In genomic region chr1:42085596-42085995, GRCh38 we compare ENCODE assay signal across 18 cellular contexts.
DNase-seq lines count a peak whose midpoint lies in the region; ATAC-seq and TF ChIP-seq lines count a peak whose summit lies in the region.
"Had no signal": no experiment of that assay in that cellular context is flagged by ENCODE, and none has a peak within 500 bp of the region (broad histone marks: within the 10 kb centered on the region; RNA-seq: fewer than 3 reads in every experiment).

No MANE protein-coding gene starts in this region.

- no peak for DNase-seq in right cardiac atrium
- DNase-seq in Right ventricle myocardium inferior (ENCODE audit: missing footprints): no peak
- DNase-seq in adipocyte (ENCODE audit: low read depth): peak; percentile 57
- peak; percentile 19 for DNase-seq in iPS-NIHi11 (ENCODE audit: low spot score)
- no peak for DNase-seq in aorta
- DNase-seq in nucleus accumbens (lab: John Stamatoyannopoulos, UW): no peak
- DNase-seq in sigmoid colon: no peak
- no peak for DNase-seq in ureter (ENCODE audit: low spot score)
- DNase-seq: activated T-cell treated with anti-CD3 and anti-CD28 coated beads, Interleukin-2, amount 50 U/mL, for 24 hours; EL; naive B cell; NCI-H1417 treated with DMSO at 0.1 percent for 48 hours; NCI-H510A treated with DMSO at 0.1 percent for 48 hours had no signal

- ATAC-seq in right cardiac atrium: peak; percentile 52 to 66
- no peak for ATAC-seq in Right ventricle myocardium inferior
- ATAC-seq in aorta (ENCODE audit: low FRiP score): peak; percentile 36
- ATAC-seq: activated naive CD4-positive, alpha-beta T cell treated with anti-CD3 and anti-CD28 coated beads, Interleukin-2, amount 50 U/mL, for 72 hours; foreskin keratinocyte; K562 had no signal

- TF ChIP-seq CTCF in sigmoid colon (IDR thresholded peaks at IDR 0.05): no peak

- TF ChIP-seq EP300 in sigmoid colon (IDR thresholded peaks at IDR 0.05): no peak

- no peak overlapping the region for H3K9ac ChIP-seq in adipocyte (ENCODE audit: low read length)

- no peak for TF ChIP-seq POLR2A in sigmoid colon (IDR thresholded peaks at IDR 0.05)

- H3K9me3 ChIP-seq in right cardiac atrium (ENCODE audit: control insufficient read depth, low read length) (no peaks in the 10 kb centered on the region), adipocyte (ENCODE audit: control insufficient read depth, low read length) (peaks cover 13% of the 10 kb centered on the region), aorta (ENCODE audit: control insufficient read depth, low read length) (peaks cover 4% of the 10 kb centered on the region), sigmoid colon (peaks cover 0 to 7% (median 3%) of the 10 kb centered on the region in 4 donors)
- H3K9me3 ChIP-seq: vagina had no signal

- no peak overlapping the region for H3K27ac ChIP-seq in right cardiac atrium (ENCODE audit: low read length)
- H3K27ac ChIP-seq in aorta (ENCODE audit: low read depth in 1 of 2, low read length in 2 of 2): no peak overlapping the region
- no peak overlapping the region for H3K27ac ChIP-seq in sigmoid colon
- H3K27ac ChIP-seq: breast epithelium, foreskin keratinocyte, vagina had no signal

- WGBS in right cardiac atrium: 7% methylated on average over 1 of the region's 1 CpG
- 10 to 22% methylated on average over 1 of the region's 1 CpG for WGBS in aorta, 2 donors
- 39 to 40% methylated on average over 1 of the region's 1 CpG for WGBS in sigmoid colon, 2 donors

- H3K36me3 ChIP-seq in adipocyte (ENCODE audit: control insufficient read depth, insufficient read depth, low read length, severe bottlenecking) (no peaks in the 10 kb centered on the region), aorta (ENCODE audit: control insufficient read depth in 1 of 2, insufficient read depth in 2 of 2, low read length in 1 of 2) (no peaks in the 10 kb centered on the region), sigmoid colon (no peaks in the 10 kb centered on the region)
- H3K36me3 ChIP-seq: breast epithelium, vagina had no signal

- intact Hi-C loops in right cardiac atrium (cut with DNase I): no loop called here
- intact Hi-C loops in Right ventricle myocardium inferior (cut with DNase I): no loop called here
- intact Hi-C loops in aorta (cut with DNase I): no loop called here
- intact Hi-C loops in sigmoid colon (cut with DNase I): no loop called here

- H3K27me3 ChIP-seq in right cardiac atrium (ENCODE audit: control insufficient read depth, insufficient read depth) (no peaks in the 10 kb centered on the region), adipocyte (replicated peaks; ENCODE audit: control insufficient read depth, insufficient read depth, low read length) (no peaks in the 10 kb centered on the region), aorta (ENCODE audit: control insufficient read depth in 1 of 2, insufficient read depth in 2 of 2, low read length in 1 of 2) (no peaks in the 10 kb centered on the region), sigmoid colon (no peaks in the 10 kb centered on the region)
- H3K27me3 ChIP-seq: breast epithelium, vagina had no signal

- H3K4me1 ChIP-seq in right cardiac atrium (ENCODE audit: control insufficient read depth, insufficient read depth, low read length) (no peaks in the 10 kb centered on the region), adipocyte (ENCODE audit: control insufficient read depth, insufficient read depth, low read length) (peaks cover 13% of the 10 kb centered on the region), aorta (ENCODE audit: control insufficient read depth in 1 of 2, insufficient read depth in 2 of 2, low read length in 2 of 2) (no peaks in the 10 kb centered on the region), sigmoid colon (no peaks in the 10 kb centered on the region)
- H3K4me1 ChIP-seq: breast epithelium, foreskin keratinocyte, vagina had no signal

- H3K4me3 ChIP-seq in right cardiac atrium (ENCODE audit: low read length) (no peak overlapping the region), adipocyte (ENCODE audit: low read length) (no peak overlapping the region), aorta (ENCODE audit: low read length in 2 of 2) (no peak overlapping the region), sigmoid colon (no peak overlapping the region)
- H3K4me3 ChIP-seq: breast epithelium, K562, vagina had no signal

Comparison
In these comparisons a context has a peak if more than half of its experiments do, and no peak if none do; other contexts are left out.
1. DNase-seq: peak in adipocyte (single experiment) and iPS-NIHi11 (single experiment); none in right cardiac atrium (0 of 3), Right ventricle myocardium inferior (single experiment), aorta (0 of 2), nucleus accumbens (0 of 56), sigmoid colon (single experiment) and ureter (single experiment).